In the genomic region with DNA sequence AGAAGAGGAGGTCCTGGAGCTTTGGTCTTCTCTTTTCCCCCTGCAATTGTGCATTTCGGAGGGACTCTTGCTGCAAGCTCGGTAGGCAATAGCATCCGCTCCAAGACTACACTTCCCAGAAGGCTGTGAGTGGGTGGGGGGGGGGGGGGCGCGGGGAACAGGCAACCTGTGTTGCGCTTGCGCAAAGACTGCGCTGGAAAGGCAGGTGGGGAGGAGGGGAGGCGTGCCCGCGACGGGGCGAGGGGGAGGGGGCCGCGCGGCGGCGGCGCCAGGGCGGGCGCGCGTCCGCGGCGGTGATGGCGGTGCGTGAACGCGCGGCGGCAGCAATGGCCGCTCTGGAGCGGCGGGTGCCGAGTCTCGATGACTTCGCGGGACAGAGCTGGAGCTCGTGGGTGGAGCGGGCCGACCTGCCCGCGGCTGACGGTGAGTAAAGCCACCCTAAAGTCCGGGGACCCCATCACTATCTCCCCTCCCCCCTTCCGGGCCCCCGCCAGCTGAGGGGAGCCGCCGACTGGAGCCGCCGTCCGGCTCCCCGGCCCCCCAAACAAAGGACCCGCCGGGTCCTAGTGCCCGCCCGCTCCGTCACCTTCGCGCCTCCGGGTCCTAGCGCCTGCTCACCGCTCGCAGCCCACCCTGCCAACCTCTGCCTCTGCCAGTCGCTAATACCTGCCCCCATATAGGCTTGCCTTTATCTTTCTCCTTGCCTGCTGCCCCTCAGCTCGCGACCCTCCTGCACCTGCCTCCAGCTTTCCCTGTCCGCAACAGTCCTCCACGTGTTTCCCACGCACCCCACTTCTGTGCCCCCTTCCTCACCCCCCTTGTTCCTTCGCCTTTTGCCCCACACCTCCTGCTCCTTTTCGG, we compare ENCODE assay signal across 8 cellular contexts. TPM values are rescaled to one million over a fixed set of nuclear protein-coding genes. Genes with fewer than 3 reads are reported as not detected.
A peak's percentile ranks its signal among the peaks of the same experiment; 100 is the strongest.
DNase-seq lines count a peak whose midpoint lies in the region; ATAC-seq and TF ChIP-seq lines count a peak whose summit lies in the region.

Gene ATXN7L2, plus strand, starts transcription at position 248 of the 861 bp plus-strand sequence. Its CDS starts 49 bp downstream, at position 297.

- ATAC-seq in HG02870 (IDR thresholded peaks at IDR 0.05; ENCODE audit: unreplicated experiment), result peak; percentile 74
- peak; percentile 83 to 87 (median 86) for ATAC-seq in psoas muscle

- H3K9me3 ChIP-seq in left ventricle myocardium inferior (replicated peaks), result no peaks in the 10 kb centered on the region
- no peaks in the 10 kb centered on the region for H3K9me3 ChIP-seq in psoas muscle

- H3K36me3 ChIP-seq in left ventricle myocardium inferior (peaks cover 15% of the 10 kb centered on the region), psoas muscle (ENCODE audit: insufficient read depth in 1 of 2, low read depth in 1 of 2) (peaks cover 0 to 68% of the 10 kb centered on the region in 2 donors), urinary bladder (ENCODE audit: insufficient read depth) (no peaks in the 10 kb centered on the region)

- intact Hi-C loops in left ventricle myocardium inferior (cut with micrococcal nuclease) (no loop called here), psoas muscle (cut with DNase I) (no loop called here)

- peak within 1 kb of the TSS; percentile 90 for H3K27ac Mint-ChIP-seq in T-helper 1 cell treated with Interleukin-12 subunit alpha and Interleukin-12 subunit beta and Interleukin-4 antibody, amounts not matched to agents 30 μg/mL and 1 μg/mL, for 36 hours

- H3K4me1 ChIP-seq in left ventricle myocardium inferior, result peaks cover 23% of the 10 kb centered on the region
- peaks cover 46% of the 10 kb centered on the region for H3K4me1 ChIP-seq in psoas muscle
- H3K4me1 ChIP-seq in urinary bladder (ENCODE audit: insufficient read depth), result no peaks in the 10 kb centered on the region

- H3K4me3 Mint-ChIP-seq in T-helper 1 cell treated with Interleukin-12 subunit alpha and Interleukin-12 subunit beta and Interleukin-4 antibody, amounts not matched to agents 30 μg/mL and 1 μg/mL, for 36 hours, result peak within 1 kb of the TSS; percentile 90

- peak; percentile 100 for DNase-seq in GM13977 (ENCODE audit: low spot score)
- peak; percentile 72 for DNase-seq in NCI-H146 treated with DMSO at 0.1 percent for 48 hours (lab: John Stamatoyannopoulos, UW; ENCODE audit: unreplicated experiment)
- DNase-seq in amniotic epithelial cell (ENCODE audit: low read depth), result peak; percentile 82
- DNase-seq in left ventricle myocardium inferior, result peak; percentile 92
- DNase-seq in psoas muscle, result peak; percentile 93 to 97

- in situ Hi-C loops in GM13977 (cut with MboI; ENCODE audit: low pct_unique_long_range_greater_than_20kb, low sequenced_read_pairs, unreplicated experiment), result no loop called here

- H3K36me3 Mint-ChIP-seq in T-helper 1 cell treated with Interleukin-12 subunit alpha and Interleukin-12 subunit beta and Interleukin-4 antibody, amounts not matched to agents 30 μg/mL and 1 μg/mL, for 36 hours (ENCODE audit: low read depth), result peaks cover 12% of the 10 kb centered on the region

- H3K27ac ChIP-seq in left ventricle myocardium inferior (replicated peaks), result peak within 1 kb of the TSS; percentile 98
- peak within 1 kb of the TSS; percentile 98 for H3K27ac ChIP-seq in psoas muscle
- peak within 1 kb of the TSS; percentile 98 for H3K27ac ChIP-seq in urinary bladder (ENCODE audit: low read depth)

- no peaks in the 10 kb centered on the region for H3K9me3 Mint-ChIP-seq in T-helper 1 cell treated with Interleukin-12 subunit alpha and Interleukin-12 subunit beta and Interleukin-4 antibody, amounts not matched to agents 30 μg/mL and 1 μg/mL, for 36 hours

- WGBS in psoas muscle, 3 donors, result 1% methylated on average over 19 to 73 of the region's 73 CpGs
- under 1% methylated on average over 73 of the region's 73 CpGs for WGBS in urinary bladder

- H3K27me3 ChIP-seq in left ventricle myocardium inferior (ENCODE audit: low read depth), result no peaks in the 10 kb centered on the region
- H3K27me3 ChIP-seq in psoas muscle (ENCODE audit: insufficient read depth in 3 of 3, low read length in 2 of 3), result no peaks in the 10 kb centered on the region

- H3K4me3 ChIP-seq in left ventricle myocardium inferior (peak within 1 kb of the TSS; percentile 79), psoas muscle (peak within 1 kb of the TSS; percentile 85), urinary bladder (ENCODE audit: low read depth, low read length) (peak within 1 kb of the TSS; percentile 54)

- H3K27me3 Mint-ChIP-seq in T-helper 1 cell treated with Interleukin-12 subunit alpha and Interleukin-12 subunit beta and Interleukin-4 antibody, amounts not matched to agents 30 μg/mL and 1 μg/mL, for 36 hours (ENCODE audit: low read depth), result peaks cover 27% of the 10 kb centered on the region

- H3K4me1 Mint-ChIP-seq in T-helper 1 cell treated with Interleukin-12 subunit alpha and Interleukin-12 subunit beta and Interleukin-4 antibody, amounts not matched to agents 30 μg/mL and 1 μg/mL, for 36 hours (ENCODE audit: low read depth), result peaks cover 37% of the 10 kb centered on the region

- no peak for TF ChIP-seq CTCF in GM13977 (IDR thresholded peaks at IDR 0.05; ENCODE audit: extremely low read depth, insufficient read depth, missing control alignments)
- no peak for TF ChIP-seq CTCF in left ventricle myocardium inferior (IDR thresholded peaks at IDR 0.05; ENCODE audit: borderline replicate concordance)
- no peak for TF ChIP-seq CTCF in psoas muscle (IDR thresholded peaks at IDR 0.05)

RNA-seq across cellular contexts. Expression of gene ATXN7L2, which starts in this region (rescaled TPM):
- 2.1 TPM for total RNA-seq in left ventricle myocardium inferior
- 10 to 100 TPM in 1 of 4 donors, 1 to 10 TPM in 3; 4.4 to 14.1 (median 8.4) TPM for total RNA-seq in psoas muscle
- 1 to 10 TPM; 5.1 to 5.2 (median 5.1) TPM for polyA plus RNA-seq in psoas muscle
- 2.0 TPM for total RNA-seq in urinary bladder
- 4.0 TPM for polyA plus RNA-seq in urinary bladder

Comparison
In these comparisons a context has a peak if more than half of its experiments do, and no peak if none do; other contexts are left out.
1. Peak in every context shown above with its lines: DNase-seq, ATAC-seq, H3K4me3 ChIP-seq and H3K27ac ChIP-seq.